Comparison of ENCODE assay signal across 1 cellular context in the genomic region with DNA sequence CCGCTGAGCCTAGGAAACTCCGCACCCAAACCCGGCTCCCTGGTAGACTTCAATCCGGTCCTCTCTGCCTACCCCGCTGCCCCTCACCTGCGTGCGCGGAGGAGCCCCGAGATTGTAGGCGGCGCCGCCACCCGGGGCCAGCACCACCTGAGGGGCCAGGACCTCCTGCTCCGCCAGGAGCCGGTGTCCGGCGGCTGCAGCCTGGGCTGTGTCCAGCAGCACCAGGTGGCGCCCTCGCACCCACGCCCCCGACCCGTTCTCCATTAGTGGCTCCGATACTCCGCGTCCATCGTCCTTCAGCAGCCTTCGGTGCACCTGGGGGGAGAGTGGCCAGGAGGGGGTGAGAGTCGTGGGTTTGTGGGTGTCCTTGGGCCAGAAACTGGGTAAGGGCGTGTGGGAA.
TF ChIP-seq lines count a peak whose summit lies in the region.

No MANE protein-coding gene starts in this region.

TF ChIP-seq in GM12878, 131 proteins besides CTCF, POLR2A, EP300 and RAD21:
- TF ChIP-seq, protein P1, sequence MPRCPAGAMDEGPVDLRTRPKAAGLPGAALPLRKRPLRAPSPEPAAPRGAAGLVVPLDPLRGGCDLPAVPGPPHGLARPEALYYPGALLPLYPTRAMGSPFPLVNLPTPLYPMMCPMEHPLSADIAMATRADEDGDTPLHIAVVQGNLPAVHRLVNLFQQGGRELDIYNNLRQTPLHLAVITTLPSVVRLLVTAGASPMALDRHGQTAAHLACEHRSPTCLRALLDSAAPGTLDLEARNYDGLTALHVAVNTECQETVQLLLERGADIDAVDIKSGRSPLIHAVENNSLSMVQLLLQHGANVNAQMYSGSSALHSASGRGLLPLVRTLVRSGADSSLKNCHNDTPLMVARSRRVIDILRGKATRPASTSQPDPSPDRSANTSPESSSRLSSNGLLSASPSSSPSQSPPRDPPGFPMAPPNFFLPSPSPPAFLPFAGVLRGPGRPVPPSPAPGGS (IDR thresholded peaks at IDR 0.05; ENCODE audit: borderline replicate concordance, insufficient read depth, low read depth, low read length, poor library complexity, severe bottlenecking): no peak
- no peak for TF ChIP-seq TCF12 (IDR thresholded peaks at IDR 0.05; ENCODE audit: low read depth, low read length)
- TF ChIP-seq, protein P2, sequence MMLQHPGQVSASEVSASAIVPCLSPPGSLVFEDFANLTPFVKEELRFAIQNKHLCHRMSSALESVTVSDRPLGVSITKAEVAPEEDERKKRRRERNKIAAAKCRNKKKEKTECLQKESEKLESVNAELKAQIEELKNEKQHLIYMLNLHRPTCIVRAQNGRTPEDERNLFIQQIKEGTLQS (IDR thresholded peaks at IDR 0.05; ENCODE audit: borderline replicate concordance, extremely low read depth, low read depth, low read length): no peak
- no peak for TF ChIP-seq TCF7 (IDR thresholded peaks at IDR 0.05; ENCODE audit: borderline replicate concordance)
- TF ChIP-seq, protein P3, sequence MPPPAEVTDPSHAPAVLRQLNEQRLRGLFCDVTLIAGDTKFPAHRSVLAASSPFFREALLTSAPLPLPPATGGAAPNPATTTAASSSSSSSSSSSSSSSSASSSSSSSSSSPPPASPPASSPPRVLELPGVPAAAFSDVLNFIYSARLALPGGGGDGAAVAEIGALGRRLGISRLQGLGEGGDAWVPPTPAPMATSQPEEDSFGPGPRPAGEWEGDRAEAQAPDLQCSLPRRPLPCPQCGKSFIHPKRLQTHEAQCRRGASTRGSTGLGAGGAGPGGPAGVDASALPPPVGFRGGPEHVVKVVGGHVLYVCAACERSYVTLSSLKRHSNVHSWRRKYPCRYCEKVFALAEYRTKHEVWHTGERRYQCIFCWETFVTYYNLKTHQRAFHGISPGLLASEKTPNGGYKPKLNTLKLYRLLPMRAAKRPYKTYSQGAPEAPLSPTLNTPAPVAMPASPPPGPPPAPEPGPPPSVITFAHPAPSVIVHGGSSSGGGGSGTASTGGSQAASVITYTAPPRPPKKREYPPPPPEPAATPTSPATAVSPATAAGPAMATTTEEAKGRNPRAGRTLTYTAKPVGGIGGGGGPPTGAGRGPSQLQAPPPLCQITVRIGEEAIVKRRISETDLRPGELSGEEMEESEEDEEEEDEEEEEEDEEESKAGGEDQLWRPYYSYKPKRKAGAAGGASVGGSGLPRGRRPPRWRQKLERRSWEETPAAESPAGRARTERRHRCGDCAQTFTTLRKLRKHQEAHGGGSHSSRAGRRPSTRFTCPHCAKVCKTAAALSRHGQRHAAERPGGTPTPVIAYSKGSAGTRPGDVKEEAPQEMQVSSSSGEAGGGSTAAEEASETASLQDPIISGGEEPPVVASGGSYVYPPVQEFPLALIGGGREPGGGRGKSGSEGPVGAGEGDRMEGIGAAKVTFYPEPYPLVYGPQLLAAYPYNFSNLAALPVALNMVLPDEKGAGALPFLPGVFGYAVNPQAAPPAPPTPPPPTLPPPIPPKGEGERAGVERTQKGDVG (CRISPR knock-in tag; IDR thresholded peaks at IDR 0.05): no peak
- no peak for TF ChIP-seq PKNOX1 (IDR thresholded peaks at IDR 0.05)
- TF ChIP-seq, protein P4, sequence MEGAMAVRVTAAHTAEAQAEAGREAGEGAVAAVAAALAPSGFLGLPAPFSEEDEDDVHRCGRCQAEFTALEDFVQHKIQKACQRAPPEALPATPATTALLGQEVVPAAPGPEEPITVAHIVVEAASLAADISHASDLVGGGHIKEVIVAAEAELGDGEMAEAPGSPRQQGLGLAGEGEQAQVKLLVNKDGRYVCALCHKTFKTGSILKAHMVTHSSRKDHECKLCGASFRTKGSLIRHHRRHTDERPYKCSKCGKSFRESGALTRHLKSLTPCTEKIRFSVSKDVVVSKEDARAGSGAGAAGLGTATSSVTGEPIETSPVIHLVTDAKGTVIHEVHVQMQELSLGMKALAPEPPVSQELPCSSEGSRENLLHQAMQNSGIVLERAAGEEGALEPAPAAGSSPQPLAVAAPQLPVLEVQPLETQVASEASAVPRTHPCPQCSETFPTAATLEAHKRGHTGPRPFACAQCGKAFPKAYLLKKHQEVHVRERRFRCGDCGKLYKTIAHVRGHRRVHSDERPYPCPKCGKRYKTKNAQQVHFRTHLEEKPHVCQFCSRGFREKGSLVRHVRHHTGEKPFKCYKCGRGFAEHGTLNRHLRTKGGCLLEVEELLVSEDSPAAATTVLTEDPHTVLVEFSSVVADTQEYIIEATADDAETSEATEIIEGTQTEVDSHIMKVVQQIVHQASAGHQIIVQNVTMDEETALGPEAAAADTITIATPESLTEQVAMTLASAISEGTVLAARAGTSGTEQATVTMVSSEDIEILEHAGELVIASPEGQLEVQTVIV (IDR thresholded peaks at IDR 0.05; ENCODE audit: borderline replicate concordance, partially characterized antibody): no peak
- no peak for TF ChIP-seq NR2C1 (IDR thresholded peaks at IDR 0.05)
- no peak for TF ChIP-seq CHD1 (IDR thresholded peaks at IDR 0.05; ENCODE audit: low read depth, low read length)
- no peak for TF ChIP-seq CEBPB (IDR thresholded peaks at IDR 0.05; ENCODE audit: borderline replicate concordance in 1 of 2, low read depth in 2 of 2, low read length in 2 of 2)
- TF ChIP-seq, protein P5, sequence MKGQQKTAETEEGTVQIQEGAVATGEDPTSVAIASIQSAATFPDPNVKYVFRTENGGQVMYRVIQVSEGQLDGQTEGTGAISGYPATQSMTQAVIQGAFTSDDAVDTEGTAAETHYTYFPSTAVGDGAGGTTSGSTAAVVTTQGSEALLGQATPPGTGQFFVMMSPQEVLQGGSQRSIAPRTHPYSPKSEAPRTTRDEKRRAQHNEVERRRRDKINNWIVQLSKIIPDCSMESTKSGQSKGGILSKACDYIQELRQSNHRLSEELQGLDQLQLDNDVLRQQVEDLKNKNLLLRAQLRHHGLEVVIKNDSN (IDR thresholded peaks at IDR 0.05; ENCODE audit: borderline replicate concordance, extremely low read length, insufficient read depth, low read depth, low read length): no peak
- TF ChIP-seq, protein P6, sequence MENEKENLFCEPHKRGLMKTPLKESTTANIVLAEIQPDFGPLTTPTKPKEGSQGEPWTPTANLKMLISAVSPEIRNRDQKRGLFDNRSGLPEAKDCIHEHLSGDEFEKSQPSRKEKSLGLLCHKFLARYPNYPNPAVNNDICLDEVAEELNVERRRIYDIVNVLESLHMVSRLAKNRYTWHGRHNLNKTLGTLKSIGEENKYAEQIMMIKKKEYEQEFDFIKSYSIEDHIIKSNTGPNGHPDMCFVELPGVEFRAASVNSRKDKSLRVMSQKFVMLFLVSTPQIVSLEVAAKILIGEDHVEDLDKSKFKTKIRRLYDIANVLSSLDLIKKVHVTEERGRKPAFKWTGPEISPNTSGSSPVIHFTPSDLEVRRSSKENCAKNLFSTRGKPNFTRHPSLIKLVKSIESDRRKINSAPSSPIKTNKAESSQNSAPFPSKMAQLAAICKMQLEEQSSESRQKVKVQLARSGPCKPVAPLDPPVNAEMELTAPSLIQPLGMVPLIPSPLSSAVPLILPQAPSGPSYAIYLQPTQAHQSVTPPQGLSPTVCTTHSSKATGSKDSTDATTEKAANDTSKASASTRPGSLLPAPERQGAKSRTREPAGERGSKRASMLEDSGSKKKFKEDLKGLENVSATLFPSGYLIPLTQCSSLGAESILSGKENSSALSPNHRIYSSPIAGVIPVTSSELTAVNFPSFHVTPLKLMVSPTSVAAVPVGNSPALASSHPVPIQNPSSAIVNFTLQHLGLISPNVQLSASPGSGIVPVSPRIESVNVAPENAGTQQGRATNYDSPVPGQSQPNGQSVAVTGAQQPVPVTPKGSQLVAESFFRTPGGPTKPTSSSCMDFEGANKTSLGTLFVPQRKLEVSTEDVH (IDR thresholded peaks at IDR 0.05; ENCODE audit: low read depth, partially characterized antibody): no peak
- TF ChIP-seq ZNF207 (IDR thresholded peaks at IDR 0.05; ENCODE audit: borderline replicate concordance): no peak
- TF ChIP-seq, protein P7, sequence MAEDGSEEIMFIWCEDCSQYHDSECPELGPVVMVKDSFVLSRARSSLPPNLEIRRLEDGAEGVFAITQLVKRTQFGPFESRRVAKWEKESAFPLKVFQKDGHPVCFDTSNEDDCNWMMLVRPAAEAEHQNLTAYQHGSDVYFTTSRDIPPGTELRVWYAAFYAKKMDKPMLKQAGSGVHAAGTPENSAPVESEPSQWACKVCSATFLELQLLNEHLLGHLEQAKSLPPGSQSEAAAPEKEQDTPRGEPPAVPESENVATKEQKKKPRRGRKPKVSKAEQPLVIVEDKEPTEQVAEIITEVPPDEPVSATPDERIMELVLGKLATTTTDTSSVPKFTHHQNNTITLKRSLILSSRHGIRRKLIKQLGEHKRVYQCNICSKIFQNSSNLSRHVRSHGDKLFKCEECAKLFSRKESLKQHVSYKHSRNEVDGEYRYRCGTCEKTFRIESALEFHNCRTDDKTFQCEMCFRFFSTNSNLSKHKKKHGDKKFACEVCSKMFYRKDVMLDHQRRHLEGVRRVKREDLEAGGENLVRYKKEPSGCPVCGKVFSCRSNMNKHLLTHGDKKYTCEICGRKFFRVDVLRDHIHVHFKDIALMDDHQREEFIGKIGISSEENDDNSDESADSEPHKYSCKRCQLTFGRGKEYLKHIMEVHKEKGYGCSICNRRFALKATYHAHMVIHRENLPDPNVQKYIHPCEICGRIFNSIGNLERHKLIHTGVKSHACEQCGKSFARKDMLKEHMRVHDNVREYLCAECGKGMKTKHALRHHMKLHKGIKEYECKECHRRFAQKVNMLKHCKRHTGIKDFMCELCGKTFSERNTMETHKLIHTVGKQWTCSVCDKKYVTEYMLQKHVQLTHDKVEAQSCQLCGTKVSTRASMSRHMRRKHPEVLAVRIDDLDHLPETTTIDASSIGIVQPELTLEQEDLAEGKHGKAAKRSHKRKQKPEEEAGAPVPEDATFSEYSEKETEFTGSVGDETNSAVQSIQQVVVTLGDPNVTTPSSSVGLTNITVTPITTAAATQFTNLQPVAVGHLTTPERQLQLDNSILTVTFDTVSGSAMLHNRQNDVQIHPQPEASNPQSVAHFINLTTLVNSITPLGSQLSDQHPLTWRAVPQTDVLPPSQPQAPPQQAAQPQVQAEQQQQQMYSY (CRISPR knock-in tag; IDR thresholded peaks at IDR 0.05): no peak
- no peak for TF ChIP-seq SP1 (IDR thresholded peaks at IDR 0.05; ENCODE audit: low read depth, low read length)
- no peak for TF ChIP-seq RBBP5 (conservative IDR thresholded peaks at IDR 0.05)
- no peak for TF ChIP-seq MTA2 (IDR thresholded peaks at IDR 0.05; ENCODE audit: low read depth)
- no peak for TF ChIP-seq KAT2A (conservative IDR thresholded peaks at IDR 0.05; ENCODE audit: control insufficient read depth, low read depth, low read length)
- no peak for TF ChIP-seq NFYA (IDR thresholded peaks at IDR 0.05; ENCODE audit: borderline replicate concordance, low read depth, low read length)
